Comparison of ENCODE assay signal across 1 cellular context in the genomic region with DNA sequence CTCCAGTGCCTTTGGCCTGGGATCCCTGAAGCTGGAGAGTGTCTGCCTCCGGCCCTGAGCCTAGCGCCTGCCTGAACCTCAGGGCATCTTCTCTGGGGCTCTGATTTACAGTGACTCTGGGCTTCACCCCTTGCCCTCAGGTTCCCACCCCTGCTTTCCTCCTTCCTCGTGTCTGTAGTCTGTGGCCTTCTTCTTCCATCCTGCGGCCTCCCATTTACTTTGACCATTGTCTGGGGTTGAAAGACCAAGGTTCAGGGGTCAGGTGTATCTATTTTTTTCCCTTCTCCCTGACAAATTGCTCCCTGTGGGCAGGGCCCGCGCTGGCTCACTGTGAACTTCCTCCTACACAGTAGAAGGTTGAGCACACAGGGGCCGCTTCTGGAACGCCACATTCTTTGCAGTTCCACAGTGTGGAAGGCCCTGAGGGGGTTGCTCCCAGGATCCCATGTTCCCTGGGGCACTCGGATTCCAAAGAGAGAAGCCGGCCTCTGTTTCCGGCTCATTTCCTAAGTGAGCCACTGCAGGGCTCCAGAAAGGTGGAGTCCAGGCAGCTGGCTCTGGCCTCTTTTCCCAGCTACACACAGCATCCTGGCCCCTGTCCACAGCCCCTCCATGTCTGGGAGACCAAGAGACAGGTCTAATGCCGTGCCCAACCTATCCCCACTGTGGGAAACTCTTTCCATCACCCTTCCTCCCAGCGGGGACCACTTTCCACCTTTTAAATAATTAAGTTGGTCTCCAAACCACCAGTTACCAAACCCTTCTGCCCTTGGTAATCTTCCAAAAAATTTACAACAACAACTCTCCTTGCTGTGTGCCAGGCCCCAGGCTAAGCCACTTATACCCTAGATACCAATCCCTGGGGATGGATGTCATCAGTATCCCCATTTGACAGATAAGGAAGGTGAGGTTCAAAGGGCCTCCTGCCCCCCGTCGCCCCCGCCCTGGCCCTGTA.
A peak's percentile ranks its signal among the peaks of the same experiment; 100 is the strongest.
TF ChIP-seq lines count a peak whose summit lies in the region.

No MANE protein-coding gene starts in this region.

TF ChIP-seq in HepG2, 621 proteins besides CTCF, POLR2A, EP300 and RAD21 (continued from another document):
- TF ChIP-seq, protein P1, sequence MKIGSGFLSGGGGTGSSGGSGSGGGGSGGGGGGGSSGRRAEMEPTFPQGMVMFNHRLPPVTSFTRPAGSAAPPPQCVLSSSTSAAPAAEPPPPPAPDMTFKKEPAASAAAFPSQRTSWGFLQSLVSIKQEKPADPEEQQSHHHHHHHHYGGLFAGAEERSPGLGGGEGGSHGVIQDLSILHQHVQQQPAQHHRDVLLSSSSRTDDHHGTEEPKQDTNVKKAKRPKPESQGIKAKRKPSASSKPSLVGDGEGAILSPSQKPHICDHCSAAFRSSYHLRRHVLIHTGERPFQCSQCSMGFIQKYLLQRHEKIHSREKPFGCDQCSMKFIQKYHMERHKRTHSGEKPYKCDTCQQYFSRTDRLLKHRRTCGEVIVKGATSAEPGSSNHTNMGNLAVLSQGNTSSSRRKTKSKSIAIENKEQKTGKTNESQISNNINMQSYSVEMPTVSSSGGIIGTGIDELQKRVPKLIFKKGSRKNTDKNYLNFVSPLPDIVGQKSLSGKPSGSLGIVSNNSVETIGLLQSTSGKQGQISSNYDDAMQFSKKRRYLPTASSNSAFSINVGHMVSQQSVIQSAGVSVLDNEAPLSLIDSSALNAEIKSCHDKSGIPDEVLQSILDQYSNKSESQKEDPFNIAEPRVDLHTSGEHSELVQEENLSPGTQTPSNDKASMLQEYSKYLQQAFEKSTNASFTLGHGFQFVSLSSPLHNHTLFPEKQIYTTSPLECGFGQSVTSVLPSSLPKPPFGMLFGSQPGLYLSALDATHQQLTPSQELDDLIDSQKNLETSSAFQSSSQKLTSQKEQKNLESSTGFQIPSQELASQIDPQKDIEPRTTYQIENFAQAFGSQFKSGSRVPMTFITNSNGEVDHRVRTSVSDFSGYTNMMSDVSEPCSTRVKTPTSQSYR (CRISPR knock-in tag; IDR thresholded peaks at IDR 0.05; ENCODE audit: borderline replicate concordance): no peak
- TF ChIP-seq ZNF652 (CRISPR knock-in tag; IDR thresholded peaks at IDR 0.05; ENCODE audit: borderline replicate concordance, low read depth): no peak; the same call in 1 of the 2 replicates
- TF ChIP-seq ZNF407 (CRISPR knock-in tag; IDR thresholded peaks at IDR 0.05; ENCODE audit: not compliant biosample characterization): no peak
- TF ChIP-seq NR2F1 (CRISPR knock-in tag; IDR thresholded peaks at IDR 0.05): peak in 1 of 2 experiments; percentile 41; a peak in 2 of 4 replicates
- TF ChIP-seq, protein P2, sequence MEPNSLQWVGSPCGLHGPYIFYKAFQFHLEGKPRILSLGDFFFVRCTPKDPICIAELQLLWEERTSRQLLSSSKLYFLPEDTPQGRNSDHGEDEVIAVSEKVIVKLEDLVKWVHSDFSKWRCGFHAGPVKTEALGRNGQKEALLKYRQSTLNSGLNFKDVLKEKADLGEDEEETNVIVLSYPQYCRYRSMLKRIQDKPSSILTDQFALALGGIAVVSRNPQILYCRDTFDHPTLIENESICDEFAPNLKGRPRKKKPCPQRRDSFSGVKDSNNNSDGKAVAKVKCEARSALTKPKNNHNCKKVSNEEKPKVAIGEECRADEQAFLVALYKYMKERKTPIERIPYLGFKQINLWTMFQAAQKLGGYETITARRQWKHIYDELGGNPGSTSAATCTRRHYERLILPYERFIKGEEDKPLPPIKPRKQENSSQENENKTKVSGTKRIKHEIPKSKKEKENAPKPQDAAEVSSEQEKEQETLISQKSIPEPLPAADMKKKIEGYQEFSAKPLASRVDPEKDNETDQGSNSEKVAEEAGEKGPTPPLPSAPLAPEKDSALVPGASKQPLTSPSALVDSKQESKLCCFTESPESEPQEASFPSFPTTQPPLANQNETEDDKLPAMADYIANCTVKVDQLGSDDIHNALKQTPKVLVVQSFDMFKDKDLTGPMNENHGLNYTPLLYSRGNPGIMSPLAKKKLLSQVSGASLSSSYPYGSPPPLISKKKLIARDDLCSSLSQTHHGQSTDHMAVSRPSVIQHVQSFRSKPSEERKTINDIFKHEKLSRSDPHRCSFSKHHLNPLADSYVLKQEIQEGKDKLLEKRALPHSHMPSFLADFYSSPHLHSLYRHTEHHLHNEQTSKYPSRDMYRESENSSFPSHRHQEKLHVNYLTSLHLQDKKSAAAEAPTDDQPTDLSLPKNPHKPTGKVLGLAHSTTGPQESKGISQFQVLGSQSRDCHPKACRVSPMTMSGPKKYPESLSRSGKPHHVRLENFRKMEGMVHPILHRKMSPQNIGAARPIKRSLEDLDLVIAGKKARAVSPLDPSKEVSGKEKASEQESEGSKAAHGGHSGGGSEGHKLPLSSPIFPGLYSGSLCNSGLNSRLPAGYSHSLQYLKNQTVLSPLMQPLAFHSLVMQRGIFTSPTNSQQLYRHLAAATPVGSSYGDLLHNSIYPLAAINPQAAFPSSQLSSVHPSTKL (CRISPR knock-in tag; IDR thresholded peaks at IDR 0.05): peak; percentile 42; the same call in 1 of the 2 replicates
- TF ChIP-seq BRD4 (CRISPR knock-in tag; IDR thresholded peaks at IDR 0.05): no peak
- TF ChIP-seq ZNF460 (CRISPR knock-in tag; IDR thresholded peaks at IDR 0.05; ENCODE audit: borderline replicate concordance): no peak
- no peak for TF ChIP-seq KLF9 (CRISPR knock-in tag; IDR thresholded peaks at IDR 0.05; ENCODE audit: low read depth)
- TF ChIP-seq ZMYM4 (CRISPR knock-in tag; IDR thresholded peaks at IDR 0.05): no peak
- 0 out of 2 replicates have a peak, but pooled peaks have one; percentile 41 for TF ChIP-seq ZNF629 (CRISPR knock-in tag; conservative IDR thresholded peaks at IDR 0.05)
- no peak for TF ChIP-seq ZNF329 (CRISPR knock-in tag; IDR thresholded peaks at IDR 0.05; ENCODE audit: low read depth)
- 0 out of 2 replicates have a peak, but pooled peaks have one; percentile 22 for TF ChIP-seq TARDBP (CRISPR knock-in tag; IDR thresholded peaks at IDR 0.05)
- TF ChIP-seq MXI1 (IDR thresholded peaks at IDR 0.05; ENCODE audit: borderline replicate concordance, low read depth, low read length): no peak
- TF ChIP-seq, protein P3, sequence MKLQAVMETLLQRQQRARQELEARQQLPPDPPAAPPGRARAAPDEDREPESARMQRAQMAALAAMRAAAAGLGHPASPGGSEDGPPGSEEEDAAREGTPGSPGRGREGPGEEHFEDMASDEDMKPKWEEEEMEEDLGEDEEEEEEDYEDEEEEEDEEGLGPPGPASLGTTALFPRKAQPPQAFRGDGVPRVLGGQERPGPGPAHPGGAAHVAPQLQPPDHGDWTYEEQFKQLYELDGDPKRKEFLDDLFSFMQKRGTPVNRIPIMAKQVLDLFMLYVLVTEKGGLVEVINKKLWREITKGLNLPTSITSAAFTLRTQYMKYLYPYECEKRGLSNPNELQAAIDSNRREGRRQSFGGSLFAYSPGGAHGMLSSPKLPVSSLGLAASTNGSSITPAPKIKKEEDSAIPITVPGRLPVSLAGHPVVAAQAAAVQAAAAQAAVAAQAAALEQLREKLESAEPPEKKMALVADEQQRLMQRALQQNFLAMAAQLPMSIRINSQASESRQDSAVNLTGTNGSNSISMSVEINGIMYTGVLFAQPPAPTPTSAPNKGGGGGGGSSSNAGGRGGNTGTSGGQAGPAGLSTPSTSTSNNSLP (IDR thresholded peaks at IDR 0.05; ENCODE audit: low read depth, low read length): no peak
- no peak for TF ChIP-seq ZNF232 (CRISPR knock-in tag; IDR thresholded peaks at IDR 0.05; ENCODE audit: borderline replicate concordance)
- TF ChIP-seq LBX2 (CRISPR knock-in tag; IDR thresholded peaks at IDR 0.05; ENCODE audit: borderline replicate concordance): no peak
- TF ChIP-seq SETDB1 (CRISPR knock-in tag; IDR thresholded peaks at IDR 0.05; ENCODE audit: borderline replicate concordance): no peak
- peak; percentile 37; the same call in 1 of the 2 replicates for TF ChIP-seq ZNF746 (CRISPR knock-in tag; IDR thresholded peaks at IDR 0.05)
- TF ChIP-seq SRSF9 (IDR thresholded peaks at IDR 0.05; ENCODE audit: borderline replicate concordance, insufficient read depth, low read depth, low read length, poor library complexity, severe bottlenecking): no peak
- TF ChIP-seq MBD4 (IDR thresholded peaks at IDR 0.05; ENCODE audit: borderline replicate concordance, low read length): no peak
- peak; percentile 68 for TF ChIP-seq NR2F6 (IDR thresholded peaks at IDR 0.05)
- peak; percentile 82; the same call in 1 of the 2 replicates for TF ChIP-seq NR2F6 (CRISPR knock-in tag; IDR thresholded peaks at IDR 0.05)
- no peak for TF ChIP-seq PBX2 (CRISPR knock-in tag; IDR thresholded peaks at IDR 0.05)
- TF ChIP-seq ZNF331 (CRISPR knock-in tag; IDR thresholded peaks at IDR 0.05): no peak
- TF ChIP-seq NKX3-1 (CRISPR knock-in tag; IDR thresholded peaks at IDR 0.05): no peak
